8 cellular contexts compared by ENCODE assay signal in the genomic region with DNA sequence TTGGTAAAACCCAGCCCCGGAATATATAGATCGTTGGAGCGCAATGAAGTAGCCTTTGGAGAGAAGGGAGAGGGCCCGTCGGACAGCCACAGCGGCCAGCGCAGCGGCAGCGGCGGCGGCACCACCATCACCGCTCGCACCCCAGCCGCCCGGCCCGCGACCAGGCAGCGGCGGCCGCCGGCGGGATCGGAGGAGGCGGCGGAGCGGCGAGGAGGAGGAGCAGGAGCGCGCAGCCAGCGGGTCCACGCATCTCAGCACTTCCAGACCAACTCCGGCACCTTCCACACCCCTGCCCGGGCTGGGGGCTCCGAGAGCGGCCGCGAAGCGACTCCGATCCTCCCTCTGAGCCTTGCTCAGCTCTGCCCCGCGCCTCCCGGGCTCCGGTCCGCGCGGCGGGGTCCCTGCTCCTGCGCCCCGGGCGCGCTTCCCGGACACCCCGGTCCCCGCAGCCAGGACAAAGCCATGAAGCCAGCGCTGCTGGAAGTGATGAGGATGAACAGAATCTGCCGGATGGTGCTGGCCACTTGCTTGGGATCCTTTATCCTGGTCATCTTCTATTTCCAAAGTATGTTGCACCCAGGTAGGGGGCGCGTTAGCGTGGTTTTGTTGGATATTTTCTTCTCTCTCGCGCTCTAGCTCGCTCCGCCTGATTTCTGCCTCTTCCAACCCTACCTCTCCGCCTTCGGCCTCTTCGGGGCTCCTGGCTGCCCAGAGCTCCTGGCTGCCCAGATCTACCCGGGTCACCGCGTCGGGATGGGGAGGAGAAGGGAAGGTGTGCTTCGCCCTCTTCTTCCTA. TPM values are rescaled to one million over a fixed set of nuclear protein-coding genes. Genes with fewer than 3 reads are reported as not detected.
A peak's percentile ranks its signal among the peaks of the same experiment; 100 is the strongest.
DNase-seq lines count a peak whose midpoint lies in the region; ATAC-seq and TF ChIP-seq lines count a peak whose summit lies in the region.

No MANE protein-coding gene starts in this region.

- H3K4me3 Mint-ChIP-seq in chondrocyte (ENCODE audit: unreplicated experiment): peak overlapping the region; percentile 95

- H3K4me1 Mint-ChIP-seq in chondrocyte (ENCODE audit: low read depth): peaks cover 25% of the 10 kb centered on the region

- DNase-seq in AG04449 (ENCODE audit: low read depth, low spot score): peak; percentile 9
- peak; percentile 69 for DNase-seq in NCI-H2107 (lab: John Stamatoyannopoulos, UW)
- no peak for DNase-seq in chondrocyte (ENCODE audit: low spot score)
- peak; percentile 78 for DNase-seq in kidney glomerular epithelial cell (lab: John Stamatoyannopoulos, UW)
- DNase-seq in stimulated activated CD4-positive, alpha-beta T cell treated with anti-CD3 and anti-CD28 coated beads, Interleukin-12 subunit alpha, Interleukin-12 subunit beta, amount 100 ng/mL, for 4 hours: peak; percentile 51

- H3K4me3 ChIP-seq in AG04449 (ENCODE audit: low read depth, low read length): peak overlapping the region; percentile 89
- peak overlapping the region; percentile 76 for H3K4me3 ChIP-seq in WI38 (ENCODE audit: low read depth, low read length)

- POLR2A ChIA-PET in AG04449 (lab: Yijun Ruan, JAX): interaction anchor here (0.6 to 2.0 kb wide), 4 partner anchors 146 to 492 kb away, joined by 3 to 9 read pairs (median 3); partner anchors contain the start of gene TDG

- CTCF ChIA-PET in AG04449 (lab: Yijun Ruan, JAX): interaction anchor here (0.8 to 2.8 kb wide), 16 partner anchors 8 to 429 kb away, joined by 3 to 14 read pairs (median 4); no protein-coding TSS in a partner anchor

- no peaks in the 10 kb centered on the region for H3K9me3 Mint-ChIP-seq in chondrocyte (ENCODE audit: low read depth)

- H3K36me3 Mint-ChIP-seq in chondrocyte (ENCODE audit: low read depth): no peaks in the 10 kb centered on the region

- peak; percentile 28 for TF ChIP-seq CTCF in AG04449 (IDR thresholded peaks at IDR 0.05; ENCODE audit: insufficient read depth, low read length, missing control alignments)
- TF ChIP-seq CTCF in WI38 (IDR thresholded peaks at IDR 0.05; ENCODE audit: low read depth, low read length): peak; percentile 22; the same call in 1 of the 2 replicates
- TF ChIP-seq CTCF in chondrocyte (IDR thresholded peaks at IDR 0.05): peak; percentile 80

- H3K27ac Mint-ChIP-seq in chondrocyte (ENCODE audit: unreplicated experiment): peak overlapping the region; percentile 97

- H3K27me3 Mint-ChIP-seq in chondrocyte (ENCODE audit: low read depth): peaks cover 1% of the 10 kb centered on the region

- ATAC-seq in GM18511 (IDR thresholded peaks at IDR 0.05; ENCODE audit: unreplicated experiment): peak; percentile 35
- peak; percentile 10 for ATAC-seq in HG02970 (IDR thresholded peaks at IDR 0.05; ENCODE audit: low FRiP score, unreplicated experiment)

RNA-seq across cellular contexts. Expression of gene CHST11, which starts 0.4 kb away (rescaled TPM):
- total RNA-seq in chondrocyte: 5.3 to 9.1 TPM (median 6.2 TPM) in 3 replicates

Comparison
In these comparisons a context has a peak if more than half of its experiments do, and no peak if none do; other contexts are left out.
1. CTCF ChIP-seq: peak in every context shown above with its lines; median percentile 80 in chondrocyte; 28 in AG04449; 22 in WI38.